ENCODE assay signal across 15 cellular contexts in the genomic region with DNA sequence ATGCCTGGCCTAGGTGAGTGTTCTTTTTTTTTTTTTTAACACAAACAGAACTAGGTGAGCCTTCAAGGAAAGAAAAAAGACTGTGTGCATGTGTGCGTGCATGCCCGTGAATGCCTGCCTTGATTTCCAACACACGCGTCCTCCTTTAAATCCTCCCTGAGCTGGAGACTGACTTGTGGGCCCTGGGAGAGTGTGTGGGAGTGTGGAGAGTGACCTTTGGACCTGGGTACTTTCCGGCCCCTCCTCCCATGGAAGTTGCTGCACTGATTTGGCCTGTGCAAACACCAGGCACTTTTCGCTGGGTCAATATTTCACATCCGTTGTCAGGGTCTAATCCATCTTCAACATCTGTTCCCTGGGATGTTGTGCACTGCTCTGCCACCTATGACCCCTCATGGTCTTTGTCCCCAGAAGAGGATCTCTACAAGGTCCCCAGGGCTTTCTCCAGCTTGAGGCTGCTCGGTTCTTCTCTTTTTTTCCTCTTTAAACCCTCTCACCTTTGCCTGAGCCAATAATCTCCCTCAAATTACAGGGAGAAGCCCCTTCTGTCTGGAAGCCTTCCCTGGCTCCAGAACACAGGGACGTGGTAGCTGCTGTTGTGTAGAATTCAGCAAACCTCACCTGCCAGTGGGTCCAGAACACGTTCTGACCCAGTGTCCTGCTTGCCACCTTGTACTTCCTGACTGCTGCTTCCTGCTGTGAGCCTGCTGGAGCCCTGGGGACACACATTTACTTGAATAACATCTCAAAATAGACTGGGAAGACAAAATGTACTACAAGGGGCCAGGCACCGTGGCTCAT. TPM values are rescaled to one million over a fixed set of nuclear protein-coding genes. Genes with fewer than 3 reads are reported as not detected.
A peak's percentile ranks its signal among the peaks of the same experiment; 100 is the strongest.
DNase-seq lines count a peak whose midpoint lies in the region; FAIRE-seq and TF ChIP-seq lines count a peak whose summit lies in the region.
"Had no signal": no experiment of that assay in that cellular context is flagged by ENCODE, and none has a peak within 500 bp of the region (broad histone marks: within the 10 kb centered on the region; RNA-seq: fewer than 3 reads in every experiment).

No MANE protein-coding gene starts in this region.

- TF ChIP-seq POLR2A in spleen (IDR thresholded peaks at IDR 0.05) = no peak

- no peaks in the 10 kb centered on the region for H3K27me3 ChIP-seq in HUES48 (ENCODE audit: control insufficient read depth, insufficient read depth, low read length)
- H3K27me3 ChIP-seq in spleen (replicated peaks in 1 of 7) = no peaks in the 10 kb centered on the region

- FAIRE-seq in islet of Langerhans (lab: Jason Lieb, UNC) = peak; percentile 68
- FAIRE-seq: GM18507 had no signal

- no peaks in the 10 kb centered on the region for H3K36me3 Mint-ChIP-seq in activated naive CD4-positive, alpha-beta T cell treated with anti-CD3 and anti-CD28 coated beads, Interleukin-2, amount 10 ng/mL, durations not matched to agents 7 days and 5 days

- DNase-seq in amniotic epithelial cell (ENCODE audit: low read depth) = peak; percentile 53
- DNase-seq in spleen = no peak
- no peak for DNase-seq in activated naive CD4-positive, alpha-beta T cell treated with anti-CD3 and anti-CD28 coated beads, Interleukin-2, amount 10 ng/mL, durations not matched to agents 7 days and 5 days
- DNase-seq in activated CD8-positive, alpha-beta memory T cell treated with anti-CD3 and anti-CD28 coated beads, Interleukin-2, amount 50 U/mL, for 4 hours = no peak
- DNase-seq in DMS79 treated with DMSO at 0.1 percent for 48 hours (lab: John Stamatoyannopoulos, UW) = no peak
- no peak for DNase-seq in dedifferentiated amniotic fluid mesenchymal stem cell (ENCODE audit: extremely low spot score)
- DNase-seq: activated naive CD4-positive, alpha-beta T cell treated with anti-CD3 and anti-CD28 coated beads, Interleukin-2, amount 50 U/mL, for 16 hours; DMS 273 treated with DMSO at 0.1 percent for 48 hours; effector CD4-positive, alpha-beta T cell; NCI-H2081; stimulated activated CD4-positive, alpha-beta T cell treated with anti-CD3 and anti-CD28 coated beads, Interleukin-4, amount 100 ng/mL, for 1 hour had no signal

- intact Hi-C loops in spleen (cut with DNase I; ENCODE audit: low total_unique reads) = loop anchor here (10.0 kb wide), 1 partner anchor 147 kb away; a partner anchor contains a TSS

- H3K4me3 Mint-ChIP-seq in activated naive CD4-positive, alpha-beta T cell treated with anti-CD3 and anti-CD28 coated beads, Interleukin-2, amount 10 ng/mL, durations not matched to agents 7 days and 5 days = no peak overlapping the region

- H3K27me3 Mint-ChIP-seq in activated naive CD4-positive, alpha-beta T cell treated with anti-CD3 and anti-CD28 coated beads, Interleukin-2, amount 10 ng/mL, durations not matched to agents 7 days and 5 days = peaks cover 15% of the 10 kb centered on the region

- H3K9me3 ChIP-seq in HUES48 (ENCODE audit: control insufficient read depth, insufficient read depth, low read length) (no peaks in the 10 kb centered on the region), spleen (no peaks in the 10 kb centered on the region)
- H3K9me3 ChIP-seq: neutrophil had no signal

- H3K27ac ChIP-seq in HUES48 (ENCODE audit: low read depth, low read length) (peak overlapping the region; percentile 39), spleen (peak overlapping the region in 7 of 8 donors; percentile 36 to 73 (median 68))
- H3K27ac ChIP-seq: neutrophil had no signal

- no peaks in the 10 kb centered on the region for H3K9me3 Mint-ChIP-seq in activated naive CD4-positive, alpha-beta T cell treated with anti-CD3 and anti-CD28 coated beads, Interleukin-2, amount 10 ng/mL, durations not matched to agents 7 days and 5 days

- no peak overlapping the region for H3K9ac ChIP-seq in HUES48 (ENCODE audit: low read depth, low read length)

- H3K36me3 ChIP-seq in HUES48 (ENCODE audit: control insufficient read depth, insufficient read depth, low read length) = no peaks in the 10 kb centered on the region
- H3K36me3 ChIP-seq in spleen = no peaks in the 10 kb centered on the region
- H3K36me3 ChIP-seq: neutrophil had no signal

- H3K4me1 Mint-ChIP-seq in activated naive CD4-positive, alpha-beta T cell treated with anti-CD3 and anti-CD28 coated beads, Interleukin-2, amount 10 ng/mL, durations not matched to agents 7 days and 5 days = peaks cover 10% of the 10 kb centered on the region

- CTCF ChIA-PET in activated naive CD4-positive, alpha-beta T cell treated with anti-CD3 and anti-CD28 coated beads, Interleukin-2, amount 10 ng/mL, durations not matched to agents 7 days and 5 days (lab: Charles Lee) = interaction anchor here (0.7 to 2.6 kb wide), 3 partner anchors 13 to 68 kb away, joined by 3 to 9 read pairs (median 9); no protein-coding TSS in a partner anchor

- H3K4me3 ChIP-seq in HUES48 (ENCODE audit: low read depth, low read length) (no peak overlapping the region), spleen (no peak overlapping the region)

- WGBS in spleen, 5 donors = 51 to 76% (median 58%) methylated on average over 11 of the region's 11 CpGs

- H3K27ac Mint-ChIP-seq in activated naive CD4-positive, alpha-beta T cell treated with anti-CD3 and anti-CD28 coated beads, Interleukin-2, amount 10 ng/mL, durations not matched to agents 7 days and 5 days = no peak overlapping the region

- H3K4me1 ChIP-seq in HUES48 (ENCODE audit: control insufficient read depth, insufficient read depth, low read length) (no peaks in the 10 kb centered on the region; the same call in 1 of the 2 replicates), spleen (peaks cover 8 to 43% (median 26%) of the 10 kb centered on the region in 6 donors)

- TF ChIP-seq CTCF in spleen (IDR thresholded peaks at IDR 0.05 in 8 of 11, conservative IDR thresholded peaks at IDR 0.05 in 3 of 11) = no peak

RNA-seq across cellular contexts. Expression of a gene that starts 20.8 kb away (rescaled TPM):
- total RNA-seq in spleen = 10 to 100 TPM; 36.0 to 85.3 (median 49.1) TPM
- 100 to 1,000 TPM; 175 to 269 (median 195) TPM for polyA plus RNA-seq in spleen

RNA-seq across cellular contexts. Expression of a gene that starts 36.5 kb away (rescaled TPM):
- total RNA-seq in spleen = 10 to 100 TPM; 72.9 to 94.9 (median 83.1) TPM
- 10 to 100 TPM; 33.6 to 51.5 (median 34.8) TPM for polyA plus RNA-seq in spleen

RNA-seq across cellular contexts. Expression of a gene that starts 40.9 kb away (rescaled TPM):
- 100 to 1,000 TPM; 113 to 167 (median 136) TPM for total RNA-seq in spleen
- 10 to 100 TPM; 30.1 to 45.7 (median 31.7) TPM for polyA plus RNA-seq in spleen

RNA-seq across cellular contexts. Expression of a gene that starts 54.7 kb away (rescaled TPM):
- not detected for total RNA-seq in spleen
- under 1 TPM in 1 of 3 donors, not detected in 2; 0.04 TPM for polyA plus RNA-seq in spleen
